1 cellular context compared by ENCODE assay signal in genomic region chr6:46104209-46104608, GRCh38.
TF ChIP-seq lines count a peak whose summit lies in the region.

No MANE protein-coding gene starts in this region.

TF ChIP-seq in GM23338, 12 proteins besides CTCF, POLR2A, EP300 and RAD21 (continued from another document):
- TF ChIP-seq, protein P1, sequence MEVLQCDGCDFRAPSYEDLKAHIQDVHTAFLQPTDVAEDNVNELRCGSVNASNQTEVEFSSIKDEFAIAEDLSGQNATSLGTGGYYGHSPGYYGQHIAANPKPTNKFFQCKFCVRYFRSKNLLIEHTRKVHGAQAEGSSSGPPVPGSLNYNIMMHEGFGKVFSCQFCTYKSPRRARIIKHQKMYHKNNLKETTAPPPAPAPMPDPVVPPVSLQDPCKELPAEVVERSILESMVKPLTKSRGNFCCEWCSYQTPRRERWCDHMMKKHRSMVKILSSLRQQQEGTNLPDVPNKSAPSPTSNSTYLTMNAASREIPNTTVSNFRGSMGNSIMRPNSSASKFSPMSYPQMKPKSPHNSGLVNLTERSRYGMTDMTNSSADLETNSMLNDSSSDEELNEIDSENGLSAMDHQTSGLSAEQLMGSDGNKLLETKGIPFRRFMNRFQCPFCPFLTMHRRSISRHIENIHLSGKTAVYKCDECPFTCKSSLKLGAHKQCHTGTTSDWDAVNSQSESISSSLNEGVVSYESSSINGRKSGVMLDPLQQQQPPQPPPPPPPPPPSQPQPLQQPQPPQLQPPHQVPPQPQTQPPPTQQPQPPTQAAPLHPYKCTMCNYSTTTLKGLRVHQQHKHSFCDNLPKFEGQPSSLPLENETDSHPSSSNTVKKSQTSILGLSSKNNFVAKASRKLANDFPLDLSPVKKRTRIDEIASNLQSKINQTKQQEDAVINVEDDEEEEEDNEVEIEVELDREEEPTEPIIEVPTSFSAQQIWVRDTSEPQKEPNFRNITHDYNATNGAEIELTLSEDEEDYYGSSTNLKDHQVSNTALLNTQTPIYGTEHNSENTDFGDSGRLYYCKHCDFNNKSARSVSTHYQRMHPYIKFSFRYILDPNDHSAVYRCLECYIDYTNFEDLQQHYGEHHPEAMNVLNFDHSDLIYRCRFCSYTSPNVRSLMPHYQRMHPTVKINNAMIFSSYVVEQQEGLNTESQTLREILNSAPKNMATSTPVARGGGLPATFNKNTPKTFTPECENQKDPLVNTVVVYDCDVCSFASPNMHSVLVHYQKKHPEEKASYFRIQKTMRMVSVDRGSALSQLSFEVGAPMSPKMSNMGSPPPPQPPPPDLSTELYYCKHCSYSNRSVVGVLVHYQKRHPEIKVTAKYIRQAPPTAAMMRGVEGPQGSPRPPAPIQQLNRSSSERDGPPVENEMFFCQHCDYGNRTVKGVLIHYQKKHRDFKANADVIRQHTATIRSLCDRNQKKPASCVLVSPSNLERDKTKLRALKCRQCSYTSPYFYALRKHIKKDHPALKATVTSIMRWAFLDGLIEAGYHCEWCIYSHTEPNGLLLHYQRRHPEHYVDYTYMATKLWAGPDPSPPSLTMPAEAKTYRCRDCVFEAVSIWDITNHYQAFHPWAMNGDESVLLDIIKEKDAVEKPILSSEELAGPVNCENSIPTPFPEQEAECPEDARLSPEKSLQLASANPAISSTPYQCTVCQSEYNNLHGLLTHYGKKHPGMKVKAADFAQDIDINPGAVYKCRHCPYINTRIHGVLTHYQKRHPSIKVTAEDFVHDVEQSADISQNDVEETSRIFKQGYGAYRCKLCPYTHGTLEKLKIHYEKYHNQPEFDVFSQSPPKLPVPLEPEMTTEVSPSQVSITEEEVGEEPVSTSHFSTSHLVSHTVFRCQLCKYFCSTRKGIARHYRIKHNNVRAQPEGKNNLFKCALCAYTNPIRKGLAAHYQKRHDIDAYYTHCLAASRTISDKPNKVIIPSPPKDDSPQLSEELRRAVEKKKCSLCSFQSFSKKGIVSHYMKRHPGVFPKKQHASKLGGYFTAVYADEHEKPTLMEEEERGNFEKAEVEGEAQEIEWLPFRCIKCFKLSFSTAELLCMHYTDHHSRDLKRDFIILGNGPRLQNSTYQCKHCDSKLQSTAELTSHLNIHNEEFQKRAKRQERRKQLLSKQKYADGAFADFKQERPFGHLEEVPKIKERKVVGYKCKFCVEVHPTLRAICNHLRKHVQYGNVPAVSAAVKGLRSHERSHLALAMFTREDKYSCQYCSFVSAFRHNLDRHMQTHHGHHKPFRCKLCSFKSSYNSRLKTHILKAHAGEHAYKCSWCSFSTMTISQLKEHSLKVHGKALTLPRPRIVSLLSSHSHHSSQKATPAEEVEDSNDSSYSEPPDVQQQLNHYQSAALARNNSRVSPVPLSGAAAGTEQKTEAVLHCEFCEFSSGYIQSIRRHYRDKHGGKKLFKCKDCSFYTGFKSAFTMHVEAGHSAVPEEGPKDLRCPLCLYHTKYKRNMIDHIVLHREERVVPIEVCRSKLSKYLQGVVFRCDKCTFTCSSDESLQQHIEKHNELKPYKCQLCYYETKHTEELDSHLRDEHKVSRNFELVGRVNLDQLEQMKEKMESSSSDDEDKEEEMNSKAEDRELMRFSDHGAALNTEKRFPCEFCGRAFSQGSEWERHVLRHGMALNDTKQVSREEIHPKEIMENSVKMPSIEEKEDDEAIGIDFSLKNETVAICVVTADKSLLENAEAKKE (CRISPR knock-in tag; IDR thresholded peaks at IDR 0.05): no peak
